1 cellular context compared by ENCODE assay signal in genomic region chr22:20472629-20473442, GRCh38.
TF ChIP-seq lines count a peak whose summit lies in the region.

No MANE protein-coding gene starts in this region.

TF ChIP-seq in SK-N-SH treated with all-trans-retinoic acid at 6 μM for 48 hours, 23 proteins besides CTCF, POLR2A, EP300 and RAD21 (continued from another document):
- TF ChIP-seq CREB5 (CRISPR knock-in tag; IDR thresholded peaks at IDR 0.05; ENCODE audit: low read depth): no peak
- TF ChIP-seq GLIS3 (CRISPR knock-in tag; IDR thresholded peaks at IDR 0.05): no peak
- TF ChIP-seq CSRNP3 (CRISPR knock-in tag; IDR thresholded peaks at IDR 0.05): no peak
- TF ChIP-seq TCF4 (CRISPR knock-in tag; IDR thresholded peaks at IDR 0.05; ENCODE audit: borderline replicate concordance): no peak
- no peak for TF ChIP-seq BACH2 (CRISPR knock-in tag; IDR thresholded peaks at IDR 0.05; ENCODE audit: borderline replicate concordance)
- no peak for TF ChIP-seq ARNTL (CRISPR knock-in tag; IDR thresholded peaks at IDR 0.05; ENCODE audit: borderline replicate concordance, low read depth)
- no peak for TF ChIP-seq TOX (CRISPR knock-in tag; IDR thresholded peaks at IDR 0.05; ENCODE audit: borderline replicate concordance)
- no peak for TF ChIP-seq ZNF70 (CRISPR knock-in tag; IDR thresholded peaks at IDR 0.05)
- no peak for TF ChIP-seq ESRRG (CRISPR knock-in tag; IDR thresholded peaks at IDR 0.05)
- no peak for TF ChIP-seq PATZ1 (CRISPR knock-in tag; IDR thresholded peaks at IDR 0.05; ENCODE audit: borderline replicate concordance)
- TF ChIP-seq ZFP3 (CRISPR knock-in tag; IDR thresholded peaks at IDR 0.05): no peak
